8 cellular contexts compared by ENCODE assay signal in genomic region chrX:108224727-108225455, GRCh38.
A peak's percentile ranks its signal among the peaks of the same experiment; 100 is the strongest.
DNase-seq lines count a peak whose midpoint lies in the region; ATAC-seq and TF ChIP-seq lines count a peak whose summit lies in the region.

No MANE protein-coding gene starts in this region.

- H3K36me3 ChIP-seq in DND-41 (ENCODE audit: insufficient read depth, low read length) (no peaks in the 10 kb centered on the region), WERI-Rb-1 (no peaks in the 10 kb centered on the region), iPS DF 6.9 (ENCODE audit: control insufficient read depth, insufficient read depth, low read length) (no peaks in the 10 kb centered on the region), upper lobe of right lung (no peaks in the 10 kb centered on the region)

- no peak overlapping the region for H3K9ac ChIP-seq in DND-41 (ENCODE audit: low read depth, low read length)

- H3K4me2 ChIP-seq in DND-41 (ENCODE audit: insufficient read depth, low read length) = no peak overlapping the region

- no peaks in the 10 kb centered on the region for H3K4me1 ChIP-seq in DND-41 (ENCODE audit: insufficient read depth, low read length)
- no peaks in the 10 kb centered on the region for H3K4me1 ChIP-seq in iPS DF 6.9 (ENCODE audit: control insufficient read depth, insufficient read depth, low read length)
- H3K4me1 ChIP-seq in upper lobe of right lung = no peaks in the 10 kb centered on the region

- TF ChIP-seq CTCF in DND-41 (IDR thresholded peaks at IDR 0.05; ENCODE audit: borderline replicate concordance, extremely low read depth, low read length, poor library complexity, severe bottlenecking) = peak; percentile 63
- peak; percentile 41 for TF ChIP-seq CTCF in GM20000 (IDR thresholded peaks at IDR 0.05; ENCODE audit: extremely low read depth, missing control alignments)
- TF ChIP-seq CTCF in WERI-Rb-1 (IDR thresholded peaks at IDR 0.05; ENCODE audit: low read depth, low read length) = peak; percentile 54; the same call in 1 of the 2 replicates
- TF ChIP-seq CTCF in upper lobe of right lung (IDR thresholded peaks at IDR 0.05) = peak; percentile 47

- H3K9me3 ChIP-seq in DND-41 (ENCODE audit: insufficient read depth, low read length, severe bottlenecking) (no peaks in the 10 kb centered on the region), WERI-Rb-1 (ENCODE audit: severe bottlenecking) (no peaks in the 10 kb centered on the region), iPS DF 6.9 (ENCODE audit: control insufficient read depth, insufficient read depth, low read length) (no peaks in the 10 kb centered on the region), upper lobe of right lung (no peaks in the 10 kb centered on the region)

- no peaks in the 10 kb centered on the region for H4K20me1 ChIP-seq in DND-41 (ENCODE audit: insufficient read depth, low read length)

- intact Hi-C loops in upper lobe of right lung (cut with DNase I) = no loop called here

- H3K27ac ChIP-seq in DND-41 (ENCODE audit: low read length) (no peak overlapping the region), WERI-Rb-1 (no peak overlapping the region), iPS DF 6.9 (ENCODE audit: low read length) (no peak overlapping the region), upper lobe of right lung (no peak overlapping the region)

- no CpG with 5 or more reads among the region's 10 CpGs for WGBS in iPS DF 6.9 (ENCODE audit: insufficient coverage, insufficient read length)

- H3K4me3 Mint-ChIP-seq in activated T-cell treated with anti-CD3 and anti-CD28 coated beads, Interleukin-2, amount 50 U/mL, for 24 hours = no peak overlapping the region

- H3K27me3 Mint-ChIP-seq in activated T-cell treated with anti-CD3 and anti-CD28 coated beads, Interleukin-2, amount 50 U/mL, for 24 hours = peaks cover 52% of the 10 kb centered on the region

- no peaks in the 10 kb centered on the region for H3K36me3 Mint-ChIP-seq in activated T-cell treated with anti-CD3 and anti-CD28 coated beads, Interleukin-2, amount 50 U/mL, for 24 hours (ENCODE audit: low read depth)

- H3K27me3 ChIP-seq in DND-41 (ENCODE audit: insufficient read depth, low read length, poor library complexity) = no peaks in the 10 kb centered on the region
- H3K27me3 ChIP-seq in WERI-Rb-1 (ENCODE audit: insufficient read depth, low read depth, severe bottlenecking) = peaks cover 32% of the 10 kb centered on the region
- no peaks in the 10 kb centered on the region for H3K27me3 ChIP-seq in iPS DF 6.9 (ENCODE audit: control insufficient read depth, insufficient read depth, low read length)
- H3K27me3 ChIP-seq in upper lobe of right lung = no peaks in the 10 kb centered on the region

- H3K4me3 ChIP-seq in DND-41 (ENCODE audit: low read depth in 1 of 2, low read length in 2 of 2) (no peak overlapping the region), WERI-Rb-1 (ENCODE audit: low read depth, low read length) (no peak overlapping the region), iPS DF 6.9 (ENCODE audit: low read length) (no peak overlapping the region), upper lobe of right lung (no peak overlapping the region)

- H2AFZ ChIP-seq in DND-41 (ENCODE audit: low read depth, low read length) = no peak overlapping the region

- H3K79me2 ChIP-seq in DND-41 (ENCODE audit: insufficient read depth, low read length) = no peaks in the 10 kb centered on the region

- H3K27ac Mint-ChIP-seq in activated T-cell treated with anti-CD3 and anti-CD28 coated beads, Interleukin-2, amount 50 U/mL, for 24 hours = no peak overlapping the region

- no peaks in the 10 kb centered on the region for H3K9me3 Mint-ChIP-seq in activated T-cell treated with anti-CD3 and anti-CD28 coated beads, Interleukin-2, amount 50 U/mL, for 24 hours

- peaks cover 3% of the 10 kb centered on the region for H3K4me1 Mint-ChIP-seq in activated T-cell treated with anti-CD3 and anti-CD28 coated beads, Interleukin-2, amount 50 U/mL, for 24 hours (ENCODE audit: low read depth)

- no peak for DNase-seq in DND-41
- peak; percentile 20 for DNase-seq in GM20000 (ENCODE audit: low spot score)
- DNase-seq in NCI-H1092 treated with DMSO at 0.1 percent for 48 hours (lab: John Stamatoyannopoulos, UW) = peak; percentile 88
- DNase-seq in WERI-Rb-1 = peak; percentile 9
- DNase-seq in iPS DF 6.9 (ENCODE audit: low read depth, low spot score) = peak; percentile 37
- no peak for DNase-seq in upper lobe of right lung
- no peak for DNase-seq in stimulated activated CD8-positive, alpha-beta memory T cell treated with anti-CD3 and anti-CD28 coated beads, Interleukin-4, amount 100 ng/mL, for 48 hours
- no peak for DNase-seq in activated T-cell treated with anti-CD3 and anti-CD28 coated beads, Interleukin-2, amount 50 U/mL, for 24 hours

- ATAC-seq in DND-41 (ENCODE audit: insufficient read depth, low read depth) (0 out of 3 replicates have a peak, but pooled peaks have one; percentile 58), upper lobe of right lung (peak; percentile 54)

Comparison
In these comparisons a context has a peak if more than half of its experiments do, and no peak if none do; other contexts are left out.
1. DNase-seq: peak in GM20000 (single experiment), NCI-H1092 treated with DMSO at 0.1 percent for 48 hours (single experiment), WERI-Rb-1 (single experiment) and iPS DF 6.9 (single experiment); none in DND-41 (single experiment), upper lobe of right lung (single experiment), stimulated activated CD8-positive, alpha-beta memory T cell treated with anti-CD3 and anti-CD28 coated beads, Interleukin-4, amount 100 ng/mL, for 48 hours (single experiment) and activated T-cell treated with anti-CD3 and anti-CD28 coated beads, Interleukin-2, amount 50 U/mL, for 24 hours (single experiment).
2. Peak in every context shown above with its lines, with median percentiles within 50 percentile points of each other: CTCF ChIP-seq.